Comparison of ENCODE assay signal across 8 cellular contexts in the genomic region with DNA sequence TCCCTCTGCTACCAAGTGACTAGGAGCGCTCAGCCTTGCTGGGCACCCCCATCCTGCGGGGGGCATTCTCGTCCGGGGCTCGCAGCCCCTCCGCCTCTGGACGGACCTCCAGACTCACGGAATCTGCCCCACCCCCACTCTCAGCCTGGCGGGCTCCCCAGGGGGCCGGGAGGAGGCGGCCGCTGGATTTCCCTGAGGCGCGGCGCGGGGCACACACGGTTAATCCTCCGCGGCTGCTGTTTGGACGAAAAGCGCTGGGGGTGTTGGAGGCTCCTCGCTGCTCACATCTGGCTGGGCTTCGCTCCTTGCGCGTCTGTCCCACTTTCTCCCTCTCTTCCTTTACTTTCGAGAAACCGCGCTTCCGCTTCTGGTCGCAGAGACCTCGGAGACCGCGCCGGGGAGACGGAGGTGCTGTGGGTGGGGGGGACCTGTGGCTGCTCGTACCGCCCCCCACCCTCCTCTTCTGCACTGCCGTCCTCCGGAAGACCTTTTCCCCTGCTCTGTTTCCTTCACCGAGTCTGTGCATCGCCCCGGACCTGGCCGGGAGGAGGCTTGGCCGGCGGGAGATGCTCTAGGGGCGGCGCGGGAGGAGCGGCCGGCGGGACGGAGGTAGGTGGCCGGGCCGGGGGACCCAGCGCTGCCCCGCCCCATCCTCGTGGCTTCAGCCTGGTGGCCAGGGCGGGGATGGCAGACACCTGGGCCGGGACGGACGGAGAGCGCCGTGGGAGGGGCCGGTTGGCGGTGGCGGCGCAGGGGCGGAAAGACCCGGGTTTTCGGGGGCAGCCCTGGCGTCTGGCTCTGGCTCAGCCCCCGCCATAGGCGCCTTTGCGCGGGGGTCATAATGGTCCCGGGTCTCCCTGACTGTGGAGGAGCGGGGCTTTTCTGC. TPM values are rescaled to one million over a fixed set of nuclear protein-coding genes. Genes with fewer than 3 reads are reported as not detected.
DNase-seq lines count a peak whose midpoint lies in the region; ATAC-seq and TF ChIP-seq lines count a peak whose summit lies in the region.

A gene with protein sequence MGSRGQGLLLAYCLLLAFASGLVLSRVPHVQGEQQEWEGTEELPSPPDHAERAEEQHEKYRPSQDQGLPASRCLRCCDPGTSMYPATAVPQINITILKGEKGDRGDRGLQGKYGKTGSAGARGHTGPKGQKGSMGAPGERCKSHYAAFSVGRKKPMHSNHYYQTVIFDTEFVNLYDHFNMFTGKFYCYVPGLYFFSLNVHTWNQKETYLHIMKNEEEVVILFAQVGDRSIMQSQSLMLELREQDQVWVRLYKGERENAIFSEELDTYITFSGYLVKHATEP (plus strand): TSS at position 284 of the 886 bp plus-strand sequence. CDS start 19,800 bp downstream, outside the sequence.

- H3K9me3 Mint-ChIP-seq in HFFc6, result no peaks in the 10 kb centered on the region
- H3K9me3 Mint-ChIP-seq in activated CD8-positive, alpha-beta T cell treated with anti-CD3 and anti-CD28 coated beads, Interleukin-2, amount 10 ng/mL, durations not matched to agents 7 days and 5 days (ENCODE audit: insufficient read depth), result no peaks in the 10 kb centered on the region
- no peaks in the 10 kb centered on the region for H3K9me3 Mint-ChIP-seq in natural killer cell treated with Interleukin-12 subunit alpha and Interleukin-12 subunit beta and Interleukin-15 and Interleukin-18, amount 100 ng/mL, for 72 hours

- H3K27me3 Mint-ChIP-seq in HFFc6 (ENCODE audit: insufficient read depth), result peaks cover 4% of the 10 kb centered on the region; the same call in 1 of the 2 replicates
- peaks cover 38% of the 10 kb centered on the region for H3K27me3 Mint-ChIP-seq in activated CD8-positive, alpha-beta T cell treated with anti-CD3 and anti-CD28 coated beads, Interleukin-2, amount 10 ng/mL, durations not matched to agents 7 days and 5 days (ENCODE audit: low read depth)
- H3K27me3 Mint-ChIP-seq in natural killer cell treated with Interleukin-12 subunit alpha and Interleukin-12 subunit beta and Interleukin-15 and Interleukin-18, amount 100 ng/mL, for 72 hours, result peaks cover 22 to 28% of the 10 kb centered on the region in 2 donors

- no peak for TF ChIP-seq CTCF in AG10803 (conservative IDR thresholded peaks at IDR 0.05; ENCODE audit: low read length)
- peak; percentile 73 for TF ChIP-seq CTCF in HFFc6 (IDR thresholded peaks at IDR 0.05)
- no peak for TF ChIP-seq CTCF in fibroblast of lung (conservative IDR thresholded peaks at IDR 0.05 in 1 of 2, IDR thresholded peaks at IDR 0.05 in 1 of 2; ENCODE audit: low read depth in 1 of 2, low read length in 2 of 2)

- no peak within 1 kb of the TSS for H3K27ac ChIP-seq in fibroblast of lung (ENCODE audit: insufficient read depth, low read length)

- H3K79me2 ChIP-seq in fibroblast of lung (ENCODE audit: control insufficient read depth, insufficient read depth, low read length), result no peaks in the 10 kb centered on the region

- peaks cover 4% of the 10 kb centered on the region; the same call in 1 of the 2 replicates for H3K36me3 Mint-ChIP-seq in HFFc6 (ENCODE audit: low read depth)
- no peaks in the 10 kb centered on the region for H3K36me3 Mint-ChIP-seq in activated CD8-positive, alpha-beta T cell treated with anti-CD3 and anti-CD28 coated beads, Interleukin-2, amount 10 ng/mL, durations not matched to agents 7 days and 5 days (ENCODE audit: low read depth)
- no peaks in the 10 kb centered on the region for H3K36me3 Mint-ChIP-seq in natural killer cell treated with Interleukin-12 subunit alpha and Interleukin-12 subunit beta and Interleukin-15 and Interleukin-18, amount 100 ng/mL, for 72 hours

- H3K27me3 ChIP-seq in fibroblast of lung (ENCODE audit: control insufficient read depth, insufficient read depth, low read length), result peaks cover 4% of the 10 kb centered on the region

- H3K4me1 ChIP-seq in fibroblast of lung (ENCODE audit: control insufficient read depth, extremely low read depth, insufficient read depth, low read length), result peaks cover 29% of the 10 kb centered on the region

- H2AFZ ChIP-seq in fibroblast of lung (ENCODE audit: low read length), result peak within 1 kb of the TSS; percentile 80

- peak; percentile 80 for ATAC-seq in activated CD8-positive, alpha-beta T cell treated with anti-CD3 and anti-CD28 coated beads, Interleukin-2, amount 10 ng/mL, durations not matched to agents 7 days and 5 days
- peak; percentile 57 to 79 for ATAC-seq in natural killer cell treated with Interleukin-12 subunit alpha and Interleukin-12 subunit beta and Interleukin-15 and Interleukin-18, amount 100 ng/mL, for 72 hours
- ATAC-seq in GM21786 (IDR thresholded peaks at IDR 0.05; ENCODE audit: unreplicated experiment), result no peak
- ATAC-seq in GM18868 (IDR thresholded peaks at IDR 0.05; ENCODE audit: unreplicated experiment), result no peak

- H4K20me1 ChIP-seq in fibroblast of lung (ENCODE audit: control insufficient read depth, extremely low read depth, insufficient read depth, low read length), result no peaks in the 10 kb centered on the region

- peak within 1 kb of the TSS; percentile 69; the same call in 1 of the 2 replicates for H3K27ac Mint-ChIP-seq in HFFc6
- peak within 1 kb of the TSS; percentile 41 for H3K27ac Mint-ChIP-seq in activated CD8-positive, alpha-beta T cell treated with anti-CD3 and anti-CD28 coated beads, Interleukin-2, amount 10 ng/mL, durations not matched to agents 7 days and 5 days
- H3K27ac Mint-ChIP-seq in natural killer cell treated with Interleukin-12 subunit alpha and Interleukin-12 subunit beta and Interleukin-15 and Interleukin-18, amount 100 ng/mL, for 72 hours, result no peak within 1 kb of the TSS

- no peaks in the 10 kb centered on the region for H3K36me3 ChIP-seq in fibroblast of lung (ENCODE audit: control insufficient read depth, insufficient read depth, low read length)

- H3K4me3 ChIP-seq in AG10803 (ENCODE audit: low read length) (peak within 1 kb of the TSS; percentile 68), fibroblast of lung (replicated peaks in 1 of 4; ENCODE audit: control extremely low read depth in 1 of 4, insufficient read depth in 1 of 4, low read depth in 3 of 4, low read length in 4 of 4) (peak within 1 kb of the TSS; percentile 63 to 73 (median 66))

- POLR2A ChIA-PET in activated CD8-positive, alpha-beta T cell treated with anti-CD3 and anti-CD28 coated beads, Interleukin-2, amount 10 ng/mL, durations not matched to agents 7 days and 5 days (lab: Charles Lee), result no interaction called here

- peak within 1 kb of the TSS; percentile 94 for H3K4me3 Mint-ChIP-seq in HFFc6
- peak within 1 kb of the TSS; percentile 56 for H3K4me3 Mint-ChIP-seq in activated CD8-positive, alpha-beta T cell treated with anti-CD3 and anti-CD28 coated beads, Interleukin-2, amount 10 ng/mL, durations not matched to agents 7 days and 5 days
- H3K4me3 Mint-ChIP-seq in natural killer cell treated with Interleukin-12 subunit alpha and Interleukin-12 subunit beta and Interleukin-15 and Interleukin-18, amount 100 ng/mL, for 72 hours, result peak within 1 kb of the TSS; percentile 78

- H3K4me1 Mint-ChIP-seq in HFFc6 (ENCODE audit: low read depth), result peaks cover 58% of the 10 kb centered on the region
- peaks cover 12% of the 10 kb centered on the region for H3K4me1 Mint-ChIP-seq in activated CD8-positive, alpha-beta T cell treated with anti-CD3 and anti-CD28 coated beads, Interleukin-2, amount 10 ng/mL, durations not matched to agents 7 days and 5 days (ENCODE audit: low read depth)
- H3K4me1 Mint-ChIP-seq in natural killer cell treated with Interleukin-12 subunit alpha and Interleukin-12 subunit beta and Interleukin-15 and Interleukin-18, amount 100 ng/mL, for 72 hours (ENCODE audit: low read depth in 2 of 2), result peaks cover 4 to 5% of the 10 kb centered on the region in 2 donors

- H3K9me3 ChIP-seq in fibroblast of lung (ENCODE audit: control insufficient read depth, insufficient read depth, low read depth, low read length), result no peaks in the 10 kb centered on the region

- CTCF ChIA-PET in activated CD8-positive, alpha-beta T cell treated with anti-CD3 and anti-CD28 coated beads, Interleukin-2, amount 10 ng/mL, durations not matched to agents 7 days and 5 days (lab: Charles Lee), result no interaction called here

- H3K9ac ChIP-seq in fibroblast of lung (ENCODE audit: insufficient read depth, low read length), result peak within 1 kb of the TSS; percentile 39

- peak within 1 kb of the TSS; percentile 85 for H3K4me2 ChIP-seq in fibroblast of lung (ENCODE audit: extremely low read depth, insufficient read depth, low read length)

- DNase-seq in AG10803 (ENCODE audit: low read depth), result no peak
- DNase-seq in HFFc6, result no peak
- DNase-seq in activated CD8-positive, alpha-beta T cell treated with anti-CD3 and anti-CD28 coated beads, Interleukin-2, amount 10 ng/mL, durations not matched to agents 7 days and 5 days, result peak; percentile 38
- DNase-seq in fibroblast of lung (ENCODE audit: low read depth in 2 of 2), result peak in 1 of 2 donors; percentile 52
- no peak for DNase-seq in natural killer cell treated with Interleukin-12 subunit alpha and Interleukin-12 subunit beta and Interleukin-15 and Interleukin-18, amount 100 ng/mL, for 72 hours (ENCODE audit: low spot score)
- no peak for DNase-seq in HPDE6-E6E7 (ENCODE audit: extremely low spot score)

RNA-seq across cellular contexts. Expression of the gene that starts here (rescaled TPM):
- total RNA-seq in HFFc6 (2021; fragmentation: NEBNext Ultra II Directional; extraction: Animal tissue kit (Norgen Biotek cat#: 25700)), result 10 to 100 TPM in 2 of 6 experiments, 1 to 10 TPM in 4; 8.0 to 15.0 (median 8.6) TPM
- not detected for total RNA-seq in activated CD8-positive, alpha-beta T cell treated with anti-CD3 and anti-CD28 coated beads, Interleukin-2, amount 10 ng/mL, durations not matched to agents 7 days and 5 days
- 32.4 and 45.2 TPM in 2 replicates for total RNA-seq in fibroblast of lung
- 15.0 and 15.7 TPM in 2 replicates for polyA plus RNA-seq in fibroblast of lung
- polyA plus RNA-seq in fibroblast of lung (2012), result 25.1 and 27.7 TPM in 2 replicates
- 24.6 and 29.0 TPM in 2 replicates for polyA minus RNA-seq in fibroblast of lung (ENCODE audit: low replicate concordance)
- total RNA-seq in natural killer cell treated with Interleukin-12 subunit alpha and Interleukin-12 subunit beta and Interleukin-15 and Interleukin-18, amount 100 ng/mL, for 72 hours, result not detected

Comparison
In these comparisons a context has a peak if more than half of its experiments do, and no peak if none do; other contexts are left out.
1. RNA of the gene that starts here (total RNA-seq): 32.4 to 45.2 TPM in fibroblast of lung and 8.0 to 15.0 TPM in HFFc6; not detected in activated CD8-positive, alpha-beta T cell treated with anti-CD3 and anti-CD28 coated beads, Interleukin-2, amount 10 ng/mL, durations not matched to agents 7 days and 5 days and not detected in natural killer cell treated with Interleukin-12 subunit alpha and Interleukin-12 subunit beta and Interleukin-15 and Interleukin-18, amount 100 ng/mL, for 72 hours; every median in the first group is over 4 times any median in the second.
2. Peak in DNase-seq and ATAC-seq in activated CD8-positive, alpha-beta T cell treated with anti-CD3 and anti-CD28 coated beads, Interleukin-2, amount 10 ng/mL, durations not matched to agents 7 days and 5 days; RNA of the gene not detected or under 1 TPM.
3. Peak in ATAC-seq in natural killer cell treated with Interleukin-12 subunit alpha and Interleukin-12 subunit beta and Interleukin-15 and Interleukin-18, amount 100 ng/mL, for 72 hours; RNA of the gene not detected or under 1 TPM.
4. H3K27ac Mint-ChIP-seq: peak in HFFc6 (single experiment) and activated CD8-positive, alpha-beta T cell treated with anti-CD3 and anti-CD28 coated beads, Interleukin-2, amount 10 ng/mL, durations not matched to agents 7 days and 5 days (single experiment); none in natural killer cell treated with Interleukin-12 subunit alpha and Interleukin-12 subunit beta and Interleukin-15 and Interleukin-18, amount 100 ng/mL, for 72 hours (0 of 2).
5. Peak in every context shown above with its lines, with median percentiles within 50 percentile points of each other: H3K4me3 Mint-ChIP-seq.